In genomic region chr6:127459231-127459641, GRCh38 we compare ENCODE assay signal across 8 cellular contexts. TPM values are rescaled to one million over a fixed set of nuclear protein-coding genes. Genes with fewer than 3 reads are reported as not detected.
DNase-seq lines count a peak whose midpoint lies in the region; ATAC-seq and TF ChIP-seq lines count a peak whose summit lies in the region.

Gene KIAA0408, minus strand, starts transcription at chr6:127459389. Its CDS starts 5,408 bp downstream, at chr6:127453981.

- TF ChIP-seq CTCF in cardiac fibroblast (IDR thresholded peaks at IDR 0.05; ENCODE audit: low read depth, low read length) = no peak
- no peak for TF ChIP-seq CTCF in tibial nerve (IDR thresholded peaks at IDR 0.05)

- no peaks in the 10 kb centered on the region for H3K36me3 ChIP-seq in tibial nerve

- H3K9me3 ChIP-seq in tibial nerve = no peaks in the 10 kb centered on the region

- no peaks in the 10 kb centered on the region for H3K4me1 Mint-ChIP-seq in stimulated activated naive B cell treated with anti-CD40 and anti-IgM and Interleukin-4, amounts not matched to agents 10 μg/mL and 1 μg/mL and 100 μg/mL, for 72 hours

- H3K4me1 ChIP-seq in tibial nerve = peaks cover 0 to 52% (median 14%) of the 10 kb centered on the region in 4 donors

- H3K27me3 ChIP-seq in tibial nerve = no peaks in the 10 kb centered on the region

- DNase-seq in DMS53 (lab: John Stamatoyannopoulos, UW) (peak; percentile 54), DMS53 treated with DMSO at 0.1 percent for 48 hours (lab: John Stamatoyannopoulos, UW; ENCODE audit: unreplicated experiment) (no peak), cardiac fibroblast (ENCODE audit: low read depth in 2 of 2) (peak; percentile 77 to 78), medulla oblongata (ENCODE audit: extremely low spot score) (peak; percentile 55), tibial nerve (ENCODE audit: low spot score in 2 of 2) (peak; percentile 43 to 64), SHP77 (lab: John Stamatoyannopoulos, UW) (no peak), SK-N-DZ (ENCODE audit: low spot score) (no peak)
- DNase-seq in stimulated activated naive B cell treated with anti-CD40 and anti-IgM and Interleukin-4, amounts not matched to agents 10 μg/mL and 1 μg/mL and 100 μg/mL, for 72 hours = no peak

- TF ChIP-seq EP300 in tibial nerve (IDR thresholded peaks at IDR 0.05) = peak in 1 of 2 donors; percentile 70

- TF ChIP-seq POLR2A in tibial nerve (IDR thresholded peaks at IDR 0.05) = peak in 1 of 2 donors; percentile 32

- H3K4me3 Mint-ChIP-seq in stimulated activated naive B cell treated with anti-CD40 and anti-IgM and Interleukin-4, amounts not matched to agents 10 μg/mL and 1 μg/mL and 100 μg/mL, for 72 hours = no peak within 1 kb of the TSS

- peak within 1 kb of the TSS; percentile 27 to 85 (median 81) for H3K27ac ChIP-seq in tibial nerve

- no peaks in the 10 kb centered on the region for H3K27me3 Mint-ChIP-seq in stimulated activated naive B cell treated with anti-CD40 and anti-IgM and Interleukin-4, amounts not matched to agents 10 μg/mL and 1 μg/mL and 100 μg/mL, for 72 hours

- no peaks in the 10 kb centered on the region for H3K36me3 Mint-ChIP-seq in stimulated activated naive B cell treated with anti-CD40 and anti-IgM and Interleukin-4, amounts not matched to agents 10 μg/mL and 1 μg/mL and 100 μg/mL, for 72 hours

- peak within 1 kb of the TSS in 1 of 2 donors; percentile 36 for H3K4me3 ChIP-seq in cardiac fibroblast (replicated peaks in 1 of 2; ENCODE audit: low read depth in 2 of 2, low read length in 2 of 2)
- H3K4me3 ChIP-seq in tibial nerve = peak within 1 kb of the TSS; percentile 8 to 41 (median 14)

- ATAC-seq in stimulated activated naive B cell treated with anti-CD40 and anti-IgM and Interleukin-4, amounts not matched to agents 10 μg/mL and 1 μg/mL and 100 μg/mL, for 72 hours (replicated peaks) = no peak

- H3K27ac Mint-ChIP-seq in stimulated activated naive B cell treated with anti-CD40 and anti-IgM and Interleukin-4, amounts not matched to agents 10 μg/mL and 1 μg/mL and 100 μg/mL, for 72 hours = no peak within 1 kb of the TSS

- 13 to 16% methylated on average over 4 of the region's 4 CpGs for WGBS in tibial nerve, 2 donors

- no peaks in the 10 kb centered on the region for H3K9me3 Mint-ChIP-seq in stimulated activated naive B cell treated with anti-CD40 and anti-IgM and Interleukin-4, amounts not matched to agents 10 μg/mL and 1 μg/mL and 100 μg/mL, for 72 hours

RNA-seq across cellular contexts. Expression of gene KIAA0408, which starts in this region (rescaled TPM):
- 10 to 100 TPM in 3 of 4 donors, 1 to 10 TPM in 1; 8.4 to 16.5 (median 11.8) TPM for total RNA-seq in tibial nerve
- 22.2 and 26.1 TPM in 2 replicates for polyA plus RNA-seq in SK-N-DZ (2014; cell fraction: cytosol; rRNA removed)
- polyA plus RNA-seq in SK-N-DZ (2014; cell fraction: nucleus; rRNA removed) = 35.1 and 38.7 TPM in 2 replicates

Comparison
In these comparisons a context has a peak if more than half of its experiments do, and no peak if none do; other contexts are left out.
1. DNase-seq: peak in DMS53 (single experiment), cardiac fibroblast (2 of 2), medulla oblongata (single experiment) and tibial nerve (2 of 2); none in DMS53 treated with DMSO at 0.1 percent for 48 hours (single experiment), stimulated activated naive B cell treated with anti-CD40 and anti-IgM and Interleukin-4, amounts not matched to agents 10 μg/mL and 1 μg/mL and 100 μg/mL, for 72 hours (single experiment), SHP77 (0 of 2) and SK-N-DZ (single experiment).